In genomic region chr3:149654188-149654601, GRCh38 we compare ENCODE assay signal across 2 cellular contexts.
TF ChIP-seq lines count a peak whose summit lies in the region.

No MANE protein-coding gene starts in this region.

TF ChIP-seq in GM23338, 12 proteins besides CTCF, POLR2A, EP300 and RAD21 (continued from another document):
- TF ChIP-seq EZH2phosphoT487 (IDR thresholded peaks at IDR 0.05; ENCODE audit: unreplicated experiment) (no peak), JUNB (IDR thresholded peaks at IDR 0.05; ENCODE audit: unreplicated experiment) (no peak), CREB1 (CRISPR knock-in tag; IDR thresholded peaks at IDR 0.05; ENCODE audit: low read depth) (no peak)

TF ChIP-seq in WTC11, 78 proteins besides CTCF, POLR2A, EP300 and RAD21 (continued from another document):
- no peak for TF ChIP-seq E2F4 (CRISPR knock-in tag; IDR thresholded peaks at IDR 0.05; ENCODE audit: borderline replicate concordance, low read depth)
- no peak for TF ChIP-seq ZNF425 (CRISPR knock-in tag; conservative IDR thresholded peaks at IDR 0.05)
- TF ChIP-seq TEAD4 (CRISPR knock-in tag; IDR thresholded peaks at IDR 0.05): no peak
- no peak for TF ChIP-seq CBFB (CRISPR knock-in tag; IDR thresholded peaks at IDR 0.05; ENCODE audit: low read depth)
- TF ChIP-seq E2F1 (CRISPR knock-in tag; IDR thresholded peaks at IDR 0.05): no peak
- no peak for TF ChIP-seq SMAD4 (CRISPR knock-in tag; IDR thresholded peaks at IDR 0.05)
